ENCODE assay signal across 19 cellular contexts in genomic region chr17:32628645-32629044, GRCh38.
"Had no signal": no experiment of that assay in that cellular context is flagged by ENCODE, and none has a peak within 500 bp of the region (broad histone marks: within the 10 kb centered on the region; RNA-seq: fewer than 3 reads in every experiment).

No MANE protein-coding gene starts in this region.

- DNase-seq: effector memory CD4-positive, alpha-beta T cell; esophagus squamous epithelium; foreskin fibroblast; left colon; mammary epithelial cell; naive thymus-derived CD4-positive, alpha-beta T cell; nephron progenitor cell; small intestine; stimulated activated CD4-positive, alpha-beta T cell treated with anti-CD3 and anti-CD28 coated beads, Interleukin-12 subunit alpha, Interleukin-12 subunit beta, amount 100 ng/mL, for 4 hours; stimulated activated CD4-positive, alpha-beta T cell treated with anti-CD3 and anti-CD28 coated beads, Interleukin-2, amount 100 ng/mL, for 48 hours; stimulated activated naive CD8-positive, alpha-beta T cell treated with anti-CD3 and anti-CD28 coated beads, Interleukin-15, Interleukin-2, amounts not matched to agents 100 U/mL and 50 U/mL, for 24 hours; thyroid gland had no signal

- H3K27me3 Mint-ChIP-seq: naive thymus-derived CD4-positive, alpha-beta T cell; type B pancreatic cell had no signal

- H3K4me3 ChIP-seq: coronary artery, esophagus squamous epithelium, gastroesophageal sphincter, hepatocyte, right atrium auricular region, suprapubic skin, thyroid gland had no signal

- H3K79me2 ChIP-seq: hepatocyte had no signal

- H3K27me3 ChIP-seq: esophagus squamous epithelium, gastroesophageal sphincter, hepatocyte, neutrophil, right atrium auricular region, suprapubic skin, thyroid gland had no signal

- H3K4me3 Mint-ChIP-seq: naive thymus-derived CD4-positive, alpha-beta T cell; nephron progenitor cell; type B pancreatic cell had no signal

- H2AFZ ChIP-seq: hepatocyte had no signal

- H3K36me3 ChIP-seq: neutrophil, right atrium auricular region, thyroid gland had no signal

- H3K27ac ChIP-seq: esophagus squamous epithelium, gastroesophageal sphincter, hepatocyte, neutrophil, right atrium auricular region, suprapubic skin, thyroid gland had no signal

- H3K9me3 Mint-ChIP-seq: naive thymus-derived CD4-positive, alpha-beta T cell; nephron progenitor cell; type B pancreatic cell had no signal

- H3K9me3 ChIP-seq: esophagus squamous epithelium, gastroesophageal sphincter, neutrophil, right atrium auricular region, suprapubic skin, thyroid gland had no signal

- H3K4me1 ChIP-seq: right atrium auricular region, suprapubic skin, thyroid gland had no signal

- H3K4me1 Mint-ChIP-seq: naive thymus-derived CD4-positive, alpha-beta T cell had no signal

- H3K4me2 ChIP-seq: hepatocyte had no signal

- ATAC-seq: gastroesophageal sphincter; left colon; naive thymus-derived CD4-positive, alpha-beta T cell; stimulated activated naive CD8-positive, alpha-beta T cell treated with anti-CD3 and anti-CD28 coated beads, Interleukin-15, Interleukin-2, amounts not matched to agents 100 U/mL and 50 U/mL, for 24 hours had no signal

- H3K27ac Mint-ChIP-seq: naive thymus-derived CD4-positive, alpha-beta T cell; nephron progenitor cell; type B pancreatic cell had no signal
